8 cellular contexts compared by ENCODE assay signal in genomic region chr3:182683335-182684257, GRCh38.
DNase-seq lines count a peak whose midpoint lies in the region; ATAC-seq and TF ChIP-seq lines count a peak whose summit lies in the region.

No MANE protein-coding gene starts in this region.

- peak overlapping the region; percentile 56 for H3K27ac ChIP-seq in RWPE1

- TF ChIP-seq CTCF in RWPE1 (conservative IDR thresholded peaks at IDR 0.05; ENCODE audit: low read depth) (peak; percentile 96), omental fat pad (IDR thresholded peaks at IDR 0.05) (peak in 1 of 3 donors; percentile 67)

- POLR2A ChIA-PET in RWPE1 (lab: Yijun Ruan, JAX; ENCODE audit: low non-redundant PET) = no interaction called here

- DNase-seq in ELR (ENCODE audit: low read depth) = peak; percentile 78
- DNase-seq in Kasumi-1 (lab: John Stamatoyannopoulos, UW) = peak; percentile 67 to 72
- peak; percentile 73 for DNase-seq in RWPE1 (ENCODE audit: low spot score)
- DNase-seq in activated naive CD4-positive, alpha-beta T cell treated with Interleukin-2 at 50 U/mL for 16 hours = peak; percentile 61
- DNase-seq in globus pallidus (ENCODE audit: low spot score) = peak; percentile 87
- peak; percentile 48 for DNase-seq in omental fat pad (ENCODE audit: low spot score)
- peak; percentile 69 for DNase-seq in ureter (ENCODE audit: low spot score)

- ATAC-seq in GM21825 (IDR thresholded peaks at IDR 0.05; ENCODE audit: unreplicated experiment) (peak; percentile 61), omental fat pad (ENCODE audit: low FRiP score) (peak; percentile 88)

- CTCF ChIA-PET in RWPE1 (lab: Yijun Ruan, JAX) = interaction anchor here (0.5 to 2.1 kb wide), 18 partner anchors 11 to 1708 kb away, joined by 3 to 10 read pairs (median 4); no protein-coding TSS in a partner anchor

Comparison
In these comparisons a context has a peak if more than half of its experiments do, and no peak if none do; other contexts are left out.
1. Peak in every context shown above with its lines: DNase-seq, ATAC-seq and H3K27ac ChIP-seq.